Comparison of ENCODE assay signal across 8 cellular contexts in the genomic region with DNA sequence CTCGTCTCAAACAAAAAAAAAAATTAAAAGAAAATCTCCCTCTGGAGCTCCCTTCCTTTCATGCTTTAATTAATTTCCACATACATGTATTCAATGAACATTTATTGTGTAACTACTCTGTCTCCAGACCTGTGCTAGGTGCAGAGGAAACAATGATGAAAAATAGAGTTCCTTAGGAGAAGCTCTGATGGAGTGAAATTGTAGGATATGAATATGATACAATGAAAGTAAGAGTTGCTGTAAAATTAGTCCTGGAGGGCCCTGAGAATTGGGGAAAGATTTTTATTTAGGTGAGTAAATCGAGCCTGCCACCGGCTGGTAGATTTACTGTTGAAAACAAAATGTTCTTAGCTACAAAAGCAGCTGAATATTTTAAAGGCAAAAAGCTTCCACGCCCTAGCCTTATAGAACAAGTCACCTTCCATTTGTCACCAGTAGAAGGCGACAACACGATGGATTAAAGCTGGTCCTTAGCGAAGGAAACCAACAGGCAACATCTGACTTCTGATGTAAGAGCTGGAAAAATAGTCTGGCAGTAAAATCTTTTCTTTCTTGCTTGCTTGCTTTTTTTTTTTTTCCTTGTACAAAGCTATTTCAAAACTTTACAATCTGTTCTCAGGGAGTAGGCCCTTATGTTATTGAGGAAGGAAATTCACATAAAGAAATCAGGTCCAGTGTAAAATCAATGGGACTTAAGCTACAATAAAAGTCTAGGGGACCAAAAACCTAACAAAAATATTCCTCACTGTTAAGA.
DNase-seq lines count a peak whose midpoint lies in the region; ATAC-seq and TF ChIP-seq lines count a peak whose summit lies in the region.

No MANE protein-coding gene starts in this region.

- no peaks in the 10 kb centered on the region for H3K9me3 Mint-ChIP-seq in activated naive CD8-positive, alpha-beta T cell treated with anti-CD3 and anti-CD28 coated beads for 36 hours

- H3K4me3 ChIP-seq in BJ (ENCODE audit: low read depth, low read length) = no peak overlapping the region

- TF ChIP-seq CTCF in BJ (IDR thresholded peaks at IDR 0.05; ENCODE audit: insufficient read depth, low read depth, low read length) = peak; percentile 77

- no peak overlapping the region for H3K4me3 Mint-ChIP-seq in activated naive CD8-positive, alpha-beta T cell treated with anti-CD3 and anti-CD28 coated beads for 36 hours

- no peaks in the 10 kb centered on the region for H3K36me3 ChIP-seq in BJ (ENCODE audit: control insufficient read depth, insufficient read depth, low read length)

- H3K27me3 ChIP-seq in BJ (ENCODE audit: control insufficient read depth, insufficient read depth, low read length) = peaks cover 5% of the 10 kb centered on the region

- H3K4me1 Mint-ChIP-seq in activated naive CD8-positive, alpha-beta T cell treated with anti-CD3 and anti-CD28 coated beads for 36 hours = peaks cover 2% of the 10 kb centered on the region

- ATAC-seq in GM18498 (IDR thresholded peaks at IDR 0.05; ENCODE audit: unreplicated experiment) = peak; percentile 68
- peak; percentile 75 for ATAC-seq in HG03439 (IDR thresholded peaks at IDR 0.05; ENCODE audit: unreplicated experiment)

- H3K36me3 Mint-ChIP-seq in activated naive CD8-positive, alpha-beta T cell treated with anti-CD3 and anti-CD28 coated beads for 36 hours = no peaks in the 10 kb centered on the region

- CTCF ChIA-PET in BJ (lab: Yijun Ruan, JAX) = interaction anchor here (0.6 to 2.8 kb wide), 35 partner anchors 9 to 558 kb away, joined by 3 to 32 read pairs (median 5); no protein-coding TSS in a partner anchor

- intact Hi-C loops in head of caudate nucleus (cut with DNase I) = loop anchor here (5.0 to 10.0 kb wide), 2 partner anchors 443 to 550 kb away; no protein-coding TSS in a partner anchor

- POLR2A ChIA-PET in BJ (lab: Charles Lee) = interaction anchor here (0.5 to 0.8 kb wide), 2 partner anchors 184 to 415 kb away, joined by 3 read pairs; no protein-coding TSS in a partner anchor

- DNase-seq in BJ (ENCODE audit: low read depth) = peak; percentile 76
- peak; percentile 22 for DNase-seq in NCI-H510A (lab: John Stamatoyannopoulos, UW)
- DNase-seq in activated naive CD8-positive, alpha-beta T cell treated with anti-CD3 and anti-CD28 coated beads for 36 hours = peak; percentile 9
- DNase-seq in head of caudate nucleus = peak in 29 of 42 donors; percentile 22 to 84 (median 58)
- DNase-seq in pons (ENCODE audit: low spot score) = peak; percentile 89
- no peak for DNase-seq in stimulated activated naive CD4-positive, alpha-beta T cell treated with Interleukin-2 at 50 U/mL for 16 hours (lab: John Stamatoyannopoulos, UW)

- no peak overlapping the region for H3K27ac Mint-ChIP-seq in activated naive CD8-positive, alpha-beta T cell treated with anti-CD3 and anti-CD28 coated beads for 36 hours

- no peaks in the 10 kb centered on the region for H3K27me3 Mint-ChIP-seq in activated naive CD8-positive, alpha-beta T cell treated with anti-CD3 and anti-CD28 coated beads for 36 hours
